ENCODE assay signal across 1 cellular context in genomic region chr6:18260448-18261106, GRCh38.
A peak's percentile ranks its signal among the peaks of the same experiment; 100 is the strongest.
TF ChIP-seq lines count a peak whose summit lies in the region.

No MANE protein-coding gene starts in this region.

TF ChIP-seq in HEK293, 187 proteins besides CTCF, POLR2A, EP300 and RAD21 (continued from another document):
- peak; percentile 59 for TF ChIP-seq ZBTB20 (tag by site-specific recombination; IDR thresholded peaks at IDR 0.05)
- TF ChIP-seq PRDM1 (tag by site-specific recombination; IDR thresholded peaks at IDR 0.05): peak; percentile 55; the same call in 1 of the 2 replicates
- 0 out of 2 replicates have a peak, but pooled peaks have one; percentile 25 for TF ChIP-seq MZF1 (tag by site-specific recombination; IDR thresholded peaks at IDR 0.05; ENCODE audit: borderline replicate concordance)
- TF ChIP-seq ZNF692 (tag by site-specific recombination; IDR thresholded peaks at IDR 0.05): 0 out of 2 replicates have a peak, but pooled peaks have one; percentile 47
- TF ChIP-seq MEIS1 (CRISPR knock-in tag; IDR thresholded peaks at IDR 0.05; ENCODE audit: borderline replicate concordance): no peak
